In the genomic region with DNA sequence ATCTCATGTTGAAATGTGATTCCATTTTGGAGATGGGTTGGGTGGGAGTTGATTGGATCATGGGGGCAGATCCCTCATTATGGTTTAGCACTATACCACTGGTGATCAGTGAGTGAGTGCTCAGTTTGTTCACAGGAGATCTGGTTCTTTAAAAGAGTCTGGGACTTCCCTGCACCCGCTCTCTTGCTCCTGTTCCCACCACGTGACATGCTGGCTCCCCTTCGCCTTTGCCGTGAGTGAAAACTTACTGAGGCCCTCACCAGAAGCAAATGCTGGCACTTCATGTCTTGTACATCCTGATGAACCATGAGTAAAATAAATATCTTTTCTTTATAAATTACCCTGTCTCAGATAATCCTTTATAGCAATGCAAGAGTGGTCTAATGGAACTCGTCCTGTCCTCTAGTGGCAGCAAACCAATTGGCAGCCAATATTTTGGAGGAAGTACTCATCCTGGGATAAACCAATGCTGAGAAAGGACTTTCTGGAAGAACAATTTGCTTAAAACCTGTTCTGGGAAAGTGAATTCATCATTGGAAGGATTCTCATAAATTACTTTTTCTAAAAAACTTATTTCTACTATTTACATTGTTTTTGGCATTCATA, we compare ENCODE assay signal across 2 cellular contexts.
TF ChIP-seq lines count a peak whose summit lies in the region.

No MANE protein-coding gene starts in this region.

TF ChIP-seq in WTC11, 78 proteins besides CTCF, POLR2A, EP300 and RAD21 (continues in another document):
- no peak for TF ChIP-seq ZNF396 (CRISPR knock-in tag; IDR thresholded peaks at IDR 0.05; ENCODE audit: borderline replicate concordance)
- TF ChIP-seq, protein P1, sequence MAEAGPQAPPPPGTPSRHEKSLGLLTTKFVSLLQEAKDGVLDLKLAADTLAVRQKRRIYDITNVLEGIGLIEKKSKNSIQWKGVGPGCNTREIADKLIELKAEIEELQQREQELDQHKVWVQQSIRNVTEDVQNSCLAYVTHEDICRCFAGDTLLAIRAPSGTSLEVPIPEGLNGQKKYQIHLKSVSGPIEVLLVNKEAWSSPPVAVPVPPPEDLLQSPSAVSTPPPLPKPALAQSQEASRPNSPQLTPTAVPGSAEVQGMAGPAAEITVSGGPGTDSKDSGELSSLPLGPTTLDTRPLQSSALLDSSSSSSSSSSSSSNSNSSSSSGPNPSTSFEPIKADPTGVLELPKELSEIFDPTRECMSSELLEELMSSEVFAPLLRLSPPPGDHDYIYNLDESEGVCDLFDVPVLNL (CRISPR knock-in tag; IDR thresholded peaks at IDR 0.05; ENCODE audit: borderline replicate concordance, low read depth): no peak
- no peak for TF ChIP-seq TEAD4 (CRISPR knock-in tag; IDR thresholded peaks at IDR 0.05)
- no peak for TF ChIP-seq IRF1 (CRISPR knock-in tag; IDR thresholded peaks at IDR 0.05)
- no peak for TF ChIP-seq ELF4 (CRISPR knock-in tag; IDR thresholded peaks at IDR 0.05; ENCODE audit: low read depth)
- no peak for TF ChIP-seq GTF2I (CRISPR knock-in tag; conservative IDR thresholded peaks at IDR 0.05)
- TF ChIP-seq, protein P2, sequence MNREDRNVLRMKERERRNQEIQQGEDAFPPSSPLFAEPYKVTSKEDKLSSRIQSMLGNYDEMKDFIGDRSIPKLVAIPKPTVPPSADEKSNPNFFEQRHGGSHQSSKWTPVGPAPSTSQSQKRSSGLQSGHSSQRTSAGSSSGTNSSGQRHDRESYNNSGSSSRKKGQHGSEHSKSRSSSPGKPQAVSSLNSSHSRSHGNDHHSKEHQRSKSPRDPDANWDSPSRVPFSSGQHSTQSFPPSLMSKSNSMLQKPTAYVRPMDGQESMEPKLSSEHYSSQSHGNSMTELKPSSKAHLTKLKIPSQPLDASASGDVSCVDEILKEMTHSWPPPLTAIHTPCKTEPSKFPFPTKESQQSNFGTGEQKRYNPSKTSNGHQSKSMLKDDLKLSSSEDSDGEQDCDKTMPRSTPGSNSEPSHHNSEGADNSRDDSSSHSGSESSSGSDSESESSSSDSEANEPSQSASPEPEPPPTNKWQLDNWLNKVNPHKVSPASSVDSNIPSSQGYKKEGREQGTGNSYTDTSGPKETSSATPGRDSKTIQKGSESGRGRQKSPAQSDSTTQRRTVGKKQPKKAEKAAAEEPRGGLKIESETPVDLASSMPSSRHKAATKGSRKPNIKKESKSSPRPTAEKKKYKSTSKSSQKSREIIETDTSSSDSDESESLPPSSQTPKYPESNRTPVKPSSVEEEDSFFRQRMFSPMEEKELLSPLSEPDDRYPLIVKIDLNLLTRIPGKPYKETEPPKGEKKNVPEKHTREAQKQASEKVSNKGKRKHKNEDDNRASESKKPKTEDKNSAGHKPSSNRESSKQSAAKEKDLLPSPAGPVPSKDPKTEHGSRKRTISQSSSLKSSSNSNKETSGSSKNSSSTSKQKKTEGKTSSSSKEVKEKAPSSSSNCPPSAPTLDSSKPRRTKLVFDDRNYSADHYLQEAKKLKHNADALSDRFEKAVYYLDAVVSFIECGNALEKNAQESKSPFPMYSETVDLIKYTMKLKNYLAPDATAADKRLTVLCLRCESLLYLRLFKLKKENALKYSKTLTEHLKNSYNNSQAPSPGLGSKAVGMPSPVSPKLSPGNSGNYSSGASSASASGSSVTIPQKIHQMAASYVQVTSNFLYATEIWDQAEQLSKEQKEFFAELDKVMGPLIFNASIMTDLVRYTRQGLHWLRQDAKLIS (CRISPR knock-in tag; IDR thresholded peaks at IDR 0.05; ENCODE audit: borderline replicate concordance): no peak
- no peak for TF ChIP-seq NR3C1 (CRISPR knock-in tag; conservative IDR thresholded peaks at IDR 0.05; ENCODE audit: low read depth)
- TF ChIP-seq TP53 (CRISPR knock-in tag; IDR thresholded peaks at IDR 0.05): no peak
- TF ChIP-seq NFE2L1 (CRISPR knock-in tag; IDR thresholded peaks at IDR 0.05): no peak
- TF ChIP-seq GABPB1 (CRISPR knock-in tag; IDR thresholded peaks at IDR 0.05): no peak
- TF ChIP-seq MXD4 (CRISPR knock-in tag; IDR thresholded peaks at IDR 0.05; ENCODE audit: borderline replicate concordance): no peak
- TF ChIP-seq ZNF281 (CRISPR knock-in tag; IDR thresholded peaks at IDR 0.05): no peak
- TF ChIP-seq MLX (CRISPR knock-in tag; IDR thresholded peaks at IDR 0.05): no peak
- TF ChIP-seq PREB (CRISPR knock-in tag; IDR thresholded peaks at IDR 0.05; ENCODE audit: borderline replicate concordance): no peak

TF ChIP-seq in HepG2, 621 proteins besides CTCF, POLR2A, EP300 and RAD21:
- TF ChIP-seq CHD2 (IDR thresholded peaks at IDR 0.05; ENCODE audit: low read depth, low read length) (no peak), SMC3 (IDR thresholded peaks at IDR 0.05; ENCODE audit: low read length) (0 out of 2 replicates have a peak, but pooled peaks have one; percentile 8), GATAD2A (CRISPR knock-in tag; IDR thresholded peaks at IDR 0.05) (no peak), TBP (CRISPR knock-in tag; IDR thresholded peaks at IDR 0.05) (no peak), STAG1 (CRISPR knock-in tag; IDR thresholded peaks at IDR 0.05) (peak; percentile 18; the same call in 1 of the 2 replicates), CREM (IDR thresholded peaks at IDR 0.05) (no peak), CREM (CRISPR knock-in tag; IDR thresholded peaks at IDR 0.05) (no peak)
- TF ChIP-seq, protein P3, sequence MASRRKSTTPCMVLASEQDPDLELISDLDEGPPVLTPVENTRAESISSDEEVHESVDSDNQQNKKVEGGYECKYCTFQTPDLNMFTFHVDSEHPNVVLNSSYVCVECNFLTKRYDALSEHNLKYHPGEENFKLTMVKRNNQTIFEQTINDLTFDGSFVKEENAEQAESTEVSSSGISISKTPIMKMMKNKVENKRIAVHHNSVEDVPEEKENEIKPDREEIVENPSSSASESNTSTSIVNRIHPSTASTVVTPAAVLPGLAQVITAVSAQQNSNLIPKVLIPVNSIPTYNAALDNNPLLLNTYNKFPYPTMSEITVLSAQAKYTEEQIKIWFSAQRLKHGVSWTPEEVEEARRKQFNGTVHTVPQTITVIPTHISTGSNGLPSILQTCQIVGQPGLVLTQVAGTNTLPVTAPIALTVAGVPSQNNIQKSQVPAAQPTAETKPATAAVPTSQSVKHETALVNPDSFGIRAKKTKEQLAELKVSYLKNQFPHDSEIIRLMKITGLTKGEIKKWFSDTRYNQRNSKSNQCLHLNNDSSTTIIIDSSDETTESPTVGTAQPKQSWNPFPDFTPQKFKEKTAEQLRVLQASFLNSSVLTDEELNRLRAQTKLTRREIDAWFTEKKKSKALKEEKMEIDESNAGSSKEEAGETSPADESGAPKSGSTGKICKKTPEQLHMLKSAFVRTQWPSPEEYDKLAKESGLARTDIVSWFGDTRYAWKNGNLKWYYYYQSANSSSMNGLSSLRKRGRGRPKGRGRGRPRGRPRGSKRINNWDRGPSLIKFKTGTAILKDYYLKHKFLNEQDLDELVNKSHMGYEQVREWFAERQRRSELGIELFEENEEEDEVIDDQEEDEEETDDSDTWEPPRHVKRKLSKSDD (CRISPR knock-in tag; IDR thresholded peaks at IDR 0.05; ENCODE audit: low read depth): no peak
TF ChIP-seq in HepG2: peak in this region for 2.
